8 cellular contexts compared by ENCODE assay signal in genomic region chr22:38873469-38874411, GRCh38. TPM values are rescaled to one million over a fixed set of nuclear protein-coding genes. Genes with fewer than 3 reads are reported as not detected.
DNase-seq lines count a peak whose midpoint lies in the region; ATAC-seq and TF ChIP-seq lines count a peak whose summit lies in the region.

No MANE protein-coding gene starts in this region.

- ATAC-seq in psoas muscle (no peak), GM21619 (IDR thresholded peaks at IDR 0.05; ENCODE audit: unreplicated experiment) (no peak), HG03354 (IDR thresholded peaks at IDR 0.05; ENCODE audit: poor library complexity, severe bottlenecking, unreplicated experiment) (no peak)

- intact Hi-C loops in psoas muscle (cut with DNase I), result loop anchor here (5.0 to 10.0 kb wide), 3 partner anchors 54 to 441 kb away; partner anchors contain the start of gene RPL3 (in 1 of the 2)

- H3K4me3 ChIP-seq in Loucy (ENCODE audit: low read length, poor library complexity, severe bottlenecking) (no peak overlapping the region), endocrine pancreas (ENCODE audit: control insufficient read depth, insufficient read depth, low read length) (peak overlapping the region; percentile 42), psoas muscle (peak overlapping the region; percentile 97), MG63 (no peak overlapping the region)

- H3K9me3 ChIP-seq in Loucy (ENCODE audit: insufficient read depth, low read depth, low read length), result no peaks in the 10 kb centered on the region
- no peaks in the 10 kb centered on the region for H3K9me3 ChIP-seq in endocrine pancreas (ENCODE audit: control insufficient read depth, low read length)
- no peaks in the 10 kb centered on the region for H3K9me3 ChIP-seq in psoas muscle
- H3K9me3 ChIP-seq in MG63, result no peaks in the 10 kb centered on the region

- H3K4me2 ChIP-seq in Loucy (ENCODE audit: low read depth, low read length, poor library complexity, severe bottlenecking), result peak overlapping the region; percentile 98

- H4K20me1 ChIP-seq in Loucy (ENCODE audit: insufficient read depth, low read length, poor library complexity, severe bottlenecking), result peaks cover 26% of the 10 kb centered on the region

- peak overlapping the region; percentile 94 for H3K27ac ChIP-seq in psoas muscle

- H3K36me3 ChIP-seq in Loucy (ENCODE audit: insufficient read depth, low read length) (no peaks in the 10 kb centered on the region), endocrine pancreas (ENCODE audit: control insufficient read depth, insufficient read depth, low read length) (no peaks in the 10 kb centered on the region), psoas muscle (ENCODE audit: insufficient read depth in 1 of 2, low read depth in 1 of 2) (peaks cover 0 to 6% of the 10 kb centered on the region in 2 donors), MG63 (peaks cover 6% of the 10 kb centered on the region)

- H2AFZ ChIP-seq in Loucy (ENCODE audit: low read length), result no peak overlapping the region

- DNase-seq in CD1c-positive myeloid dendritic cell (ENCODE audit: extremely low spot score), result peak; percentile 35
- peak; percentile 46 for DNase-seq in activated CD4-positive, alpha-beta T cell treated with anti-CD3 and anti-CD28 coated beads, Interleukin-2, amount 50 U/mL, for 1 hour
- DNase-seq in psoas muscle, result no peak
- no peak for DNase-seq in MG63

- H3K27me3 ChIP-seq in Loucy (ENCODE audit: insufficient read depth, low read length, poor library complexity, severe bottlenecking) (peaks cover 4% of the 10 kb centered on the region), endocrine pancreas (ENCODE audit: control insufficient read depth, insufficient read depth, low read length) (no peaks in the 10 kb centered on the region), psoas muscle (ENCODE audit: insufficient read depth in 3 of 3, low read length in 2 of 3) (no peaks in the 10 kb centered on the region), MG63 (peaks cover 18% of the 10 kb centered on the region)

- H3K9ac ChIP-seq in Loucy (ENCODE audit: low read depth, low read length, poor library complexity, severe bottlenecking), result peak overlapping the region; percentile 74
- H3K9ac ChIP-seq in endocrine pancreas (ENCODE audit: control insufficient read depth, insufficient read depth, low read length), result peak overlapping the region; percentile 42

- H3K9me2 ChIP-seq in Loucy (replicated peaks; ENCODE audit: low read depth, low read length), result no peaks in the 10 kb centered on the region

- TF ChIP-seq CTCF in Loucy (conservative IDR thresholded peaks at IDR 0.05; ENCODE audit: low read length) (no peak), psoas muscle (IDR thresholded peaks at IDR 0.05) (no peak)

- 72 to 81% (median 72%) methylated on average over 9 of the region's 9 CpGs for WGBS in psoas muscle, 3 donors

- H3K4me1 ChIP-seq in Loucy (ENCODE audit: insufficient read depth, low read length, poor library complexity, severe bottlenecking) (peaks cover 27% of the 10 kb centered on the region), endocrine pancreas (ENCODE audit: control insufficient read depth, insufficient read depth, low read length) (peaks cover 16% of the 10 kb centered on the region), psoas muscle (peaks cover 18% of the 10 kb centered on the region)

- peaks cover 19% of the 10 kb centered on the region for H3K79me2 ChIP-seq in Loucy (ENCODE audit: insufficient read depth, low read length)

- H3F3A ChIP-seq in Loucy (ENCODE audit: low read depth), result no peaks in the 10 kb centered on the region

RNA-seq across cellular contexts. Expression of gene CBX6, which starts 1.7 kb away (rescaled TPM):
- total RNA-seq in psoas muscle, result 10 to 100 TPM; 15.1 to 21.0 (median 17.4) TPM
- 10 to 100 TPM in 1 of 3 donors, 1 to 10 TPM in 2; 5.2 to 17.1 (median 5.4) TPM for polyA plus RNA-seq in psoas muscle
- 9.1 and 18.9 TPM in 2 replicates for total RNA-seq in MG63 (2014; rRNA removed; shearing (Covaris generic); ENCODE audit: low replicate concordance)

RNA-seq across cellular contexts. Expression of gene NPTXR, which starts 29.9 kb away (rescaled TPM):
- total RNA-seq in psoas muscle, result 1 to 10 TPM in 1 of 4 donors, under 1 TPM in 3; 0.15 to 1.7 (median 0.61) TPM
- polyA plus RNA-seq in psoas muscle, result under 1 TPM; 0.35 to 0.53 (median 0.39) TPM
- 0.76 and 1.8 TPM in 2 replicates for total RNA-seq in MG63 (2014; rRNA removed; shearing (Covaris generic); ENCODE audit: low replicate concordance)

Comparison
In these comparisons a context has a peak if more than half of its experiments do, and no peak if none do; other contexts are left out.
1. DNase-seq: peak in CD1c-positive myeloid dendritic cell (single experiment) and activated CD4-positive, alpha-beta T cell treated with anti-CD3 and anti-CD28 coated beads, Interleukin-2, amount 50 U/mL, for 1 hour (single experiment); none in psoas muscle (0 of 2) and MG63 (single experiment).
2. H3K4me3 ChIP-seq: peak in endocrine pancreas (single experiment) and psoas muscle (single experiment); none in Loucy (single experiment) and MG63 (single experiment).